ENCODE assay signal across 1 cellular context in the genomic region with DNA sequence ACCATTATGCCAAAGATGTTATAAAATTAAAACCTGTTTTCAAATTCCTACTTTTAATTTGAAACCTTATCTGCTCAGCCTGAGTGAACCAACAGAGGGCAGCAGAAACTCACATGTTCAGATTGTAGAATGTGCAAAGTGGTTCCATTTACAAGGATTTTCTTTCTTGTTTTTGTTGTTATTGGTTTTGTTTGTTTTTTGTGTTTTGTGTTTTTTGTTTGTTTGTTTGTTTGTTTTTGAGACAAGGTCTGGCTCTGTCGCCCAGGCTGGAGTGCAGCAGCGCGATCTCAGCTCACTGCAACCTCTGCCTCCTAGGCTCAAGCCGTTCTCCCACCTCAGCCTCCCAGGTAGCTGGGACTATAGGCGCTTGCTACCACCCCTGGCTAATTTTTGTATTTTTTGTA.
TF ChIP-seq lines count a peak whose summit lies in the region.

No MANE protein-coding gene starts in this region.

TF ChIP-seq in HCT116, 20 proteins besides CTCF, POLR2A, EP300 and RAD21 (continued from another document):
- TF ChIP-seq JUND (IDR thresholded peaks at IDR 0.05) (no peak), SIN3A (IDR thresholded peaks at IDR 0.05; ENCODE audit: low read depth) (no peak), POLR2AphosphoS5 (IDR thresholded peaks at IDR 0.05; ENCODE audit: low read depth, low read length) (no peak), EZH2 (IDR thresholded peaks at IDR 0.05) (no peak), SRF (IDR thresholded peaks at IDR 0.05; ENCODE audit: low read depth) (no peak), MAX (IDR thresholded peaks at IDR 0.05) (no peak), FOSL1 (IDR thresholded peaks at IDR 0.05; ENCODE audit: low read depth) (no peak), EGR1 (IDR thresholded peaks at IDR 0.05; ENCODE audit: low read depth) (no peak), ZFX (IDR thresholded peaks at IDR 0.05) (no peak)
